21 cellular contexts compared by ENCODE assay signal in genomic region chr10:124040454-124040853, GRCh38. TPM values are rescaled to one million over a fixed set of nuclear protein-coding genes. Genes with fewer than 3 reads are reported as not detected.
DNase-seq lines count a peak whose midpoint lies in the region; ATAC-seq and TF ChIP-seq lines count a peak whose summit lies in the region.
"Had no signal": no experiment of that assay in that cellular context is flagged by ENCODE, and none has a peak within 500 bp of the region (broad histone marks: within the 10 kb centered on the region; RNA-seq: fewer than 3 reads in every experiment).

No MANE protein-coding gene starts in this region.

- no peak overlapping the region for H3K4me3 ChIP-seq in lung
- H3K4me3 ChIP-seq: right atrium auricular region had no signal

- peaks cover 0 to 30% of the 10 kb centered on the region in 2 donors for H3K36me3 ChIP-seq in lung (ENCODE audit: control insufficient read depth in 2 of 2, insufficient read depth in 2 of 2, low read length in 2 of 2)
- H3K36me3 ChIP-seq: right atrium auricular region had no signal

- peaks cover 0 to 19% of the 10 kb centered on the region in 2 donors for H3K4me1 ChIP-seq in lung (ENCODE audit: control insufficient read depth in 2 of 2, insufficient read depth in 2 of 2, low read length in 2 of 2)
- H3K4me1 ChIP-seq: parathyroid adenoma, right atrium auricular region had no signal

- no peak for TF ChIP-seq CTCF in lung (IDR thresholded peaks at IDR 0.05; ENCODE audit: control extremely low read depth, extremely low read depth)

- H3K9me3 ChIP-seq in lung (ENCODE audit: control insufficient read depth in 2 of 2, insufficient read depth in 1 of 2, low read length in 1 of 2): peaks cover 0 to 2% of the 10 kb centered on the region in 2 donors
- H3K9me3 ChIP-seq: right atrium auricular region had no signal

- H3K27ac ChIP-seq in lung (ENCODE audit: low read depth in 1 of 2, low read length in 1 of 2): peak overlapping the region in 1 of 2 donors; percentile 40
- H3K27ac ChIP-seq: 22Rv1, brain microvascular endothelial cell, parathyroid adenoma, right atrium auricular region had no signal

- H3K27me3 ChIP-seq in lung (ENCODE audit: control insufficient read depth, insufficient read depth): no peaks in the 10 kb centered on the region
- H3K27me3 ChIP-seq: brain microvascular endothelial cell, right atrium auricular region had no signal

- peak; percentile 64 for DNase-seq in SIG-M5 treated with dmso at 0.1 percent for 504 hours (lab: John Stamatoyannopoulos, UW; ENCODE audit: unreplicated experiment)
- no peak for DNase-seq in SIG-M5 (lab: John Stamatoyannopoulos, UW)
- peak; percentile 52 for DNase-seq in SKM-1 treated with dmso at 0.1 percent for 144 hours (lab: John Stamatoyannopoulos, UW; ENCODE audit: unreplicated experiment)
- peak; percentile 45 for DNase-seq in lung (ENCODE audit: low spot score)
- no peak for DNase-seq in NCI-H1105 treated with DMSO at 0.1 percent for 48 hours (lab: John Stamatoyannopoulos, UW)
- no peak for DNase-seq in NCI-H446 (lab: John Stamatoyannopoulos, UW)
- DNase-seq: activated CD4-positive, alpha-beta T cell treated with anti-CD3 and anti-CD28 coated beads, Interleukin-2, amount 10 ng/mL, durations not matched to agents 24 days and 14 days; activated naive CD4-positive, alpha-beta T cell treated with anti-CD3 and anti-CD28 coated beads for 36 hours; activated T-cell treated with anti-CD3 and anti-CD28 coated beads, Interleukin-2, amount 50 U/mL, for 4 hours; brain microvascular endothelial cell; CD4-positive, alpha-beta memory T cell; kidney glomerular epithelial cell; NCI-H1417; NCI-H2081; NCI-H2227 treated with DMSO at 0.1 percent for 48 hours; NCI-H748 treated with DMSO at 0.1 percent for 48 hours had no signal

- ATAC-seq in lung (ENCODE audit: insufficient read depth, low FRiP score) (no peak), HG03342 (IDR thresholded peaks at IDR 0.05; ENCODE audit: unreplicated experiment) (no peak), HG02981 (IDR thresholded peaks at IDR 0.05; ENCODE audit: unreplicated experiment) (no peak)
- ATAC-seq: activated T-cell treated with anti-CD3 and anti-CD28 coated beads, Interleukin-2, amount 50 U/mL, for 4 hours had no signal

- whole genome bisulfite sequencing in lung, 2 donors: 45 to 64% methylated on average over 6 of the region's 6 CpGs

RNA-seq across cellular contexts. Expression of gene CHST15, which starts 52.9 kb away (rescaled TPM):
- 10 to 100 TPM; 30.9 to 42.6 TPM for total RNA-seq in lung
- 10 to 100 TPM in 1 of 2 donors, 1 to 10 TPM in 1; 5.4 to 45.3 TPM for polyA plus RNA-seq in lung

Comparison
In these comparisons a context has a peak if more than half of its experiments do, and no peak if none do; other contexts are left out.
1. DNase-seq: peak in SIG-M5 treated with dmso at 0.1 percent for 504 hours (single experiment), SKM-1 treated with dmso at 0.1 percent for 144 hours (single experiment) and lung (single experiment); none in SIG-M5 (single experiment), NCI-H1105 treated with DMSO at 0.1 percent for 48 hours (single experiment) and NCI-H446 (0 of 2).